In the genomic region with DNA sequence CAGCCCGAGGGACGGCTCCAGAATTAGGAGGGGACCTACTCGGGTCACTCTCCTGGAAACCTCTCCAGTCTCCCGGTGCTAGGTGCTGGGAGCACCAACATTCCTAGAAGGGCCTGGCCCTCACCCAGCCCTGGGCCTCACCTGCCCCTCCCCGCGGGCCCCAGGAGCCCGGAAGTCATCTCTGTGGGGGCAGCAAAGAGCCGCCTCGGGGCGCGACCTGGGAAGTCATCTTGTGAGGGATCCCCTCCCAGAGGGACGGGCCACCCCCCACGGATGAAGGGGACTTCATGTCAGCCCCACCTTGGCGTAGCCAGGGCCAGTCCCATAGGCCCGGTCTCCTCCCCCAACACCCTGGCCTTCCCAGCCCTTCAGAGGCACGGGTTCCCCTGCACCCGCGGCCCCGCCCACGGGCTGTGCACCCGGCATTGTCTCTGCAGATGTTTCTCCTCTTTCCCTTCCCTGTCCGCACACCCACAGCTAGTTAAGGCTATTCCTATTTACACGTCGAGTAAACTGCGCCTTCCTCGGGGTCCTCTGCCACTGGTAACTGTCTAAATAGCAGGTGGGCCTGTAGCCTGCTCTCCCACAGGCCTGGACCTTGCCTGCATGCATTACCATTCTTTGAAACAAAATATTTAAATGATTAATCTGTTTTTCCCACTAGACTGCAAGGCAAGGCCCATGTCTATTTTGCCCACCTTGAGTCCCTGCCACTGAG, we compare ENCODE assay signal across 8 cellular contexts. TPM values are rescaled to one million over a fixed set of nuclear protein-coding genes. Genes with fewer than 3 reads are reported as not detected.
DNase-seq lines count a peak whose midpoint lies in the region; ATAC-seq, FAIRE-seq and TF ChIP-seq lines count a peak whose summit lies in the region.

No MANE protein-coding gene starts in this region.

- no peaks in the 10 kb centered on the region for H4K20me1 ChIP-seq in SK-N-SH (ENCODE audit: insufficient read depth)

- peaks cover 5% of the 10 kb centered on the region for H3K4me1 Mint-ChIP-seq in MCF 10A (ENCODE audit: insufficient read depth, unreplicated experiment)

- peak overlapping the region; percentile 92 for H3K4me2 ChIP-seq in SK-N-SH

- CTCF ChIA-PET in SK-N-SH (lab: Yijun Ruan, JAX): interaction anchor here (0.8 to 2.4 kb wide), 5 partner anchors 17 to 184 kb away, joined by 3 to 12 read pairs (median 8); no protein-coding TSS in a partner anchor
- CTCF ChIA-PET in MCF 10A (lab: Yijun Ruan, JAX): interaction anchor here (0.7 to 1.5 kb wide), 5 partner anchors 32 to 183 kb away, joined by 3 to 5 read pairs (median 4); no protein-coding TSS in a partner anchor

- H3K27ac Mint-ChIP-seq in MCF 10A (ENCODE audit: low read depth, unreplicated experiment): no peak overlapping the region

- no peaks in the 10 kb centered on the region for H3K36me3 Mint-ChIP-seq in MCF 10A (ENCODE audit: insufficient read depth, unreplicated experiment)

- TF ChIP-seq EP300 in SK-N-SH (IDR thresholded peaks at IDR 0.05; ENCODE audit: borderline replicate concordance in 1 of 2, low read depth in 1 of 2, low read length in 1 of 2): no peak

- H3K27me3 ChIP-seq in SK-N-SH (ENCODE audit: insufficient read depth): no peaks in the 10 kb centered on the region
- no peaks in the 10 kb centered on the region for H3K27me3 ChIP-seq in kidney epithelial cell (ENCODE audit: control insufficient read depth, insufficient read depth, low read length)

- H3F3A ChIP-seq in SK-N-SH (replicated peaks; ENCODE audit: insufficient read depth): no peaks in the 10 kb centered on the region

- H3K4me3 ChIP-seq in SK-N-SH (ENCODE audit: low read depth in 2 of 2, low read length in 1 of 2): peak overlapping the region; percentile 82 to 89
- H3K4me3 ChIP-seq in kidney epithelial cell (ENCODE audit: low read depth, low read length): peak overlapping the region; percentile 65

- peak overlapping the region; percentile 72 for H3K4me3 Mint-ChIP-seq in MCF 10A (ENCODE audit: unreplicated experiment)

- H3K9me2 ChIP-seq in SK-N-SH: no peaks in the 10 kb centered on the region

- peak overlapping the region; percentile 47 to 60; a peak in 3 of 4 replicates for H3K27ac ChIP-seq in SK-N-SH (ENCODE audit: low read depth in 2 of 2, low read length in 1 of 2)

- POLR2A ChIA-PET in SK-N-SH (lab: Yijun Ruan, JAX) (interaction anchor here (1.0 kb wide), 1 partner anchor 41 kb away, joined by 5 read pairs; the partner anchor contains the start of gene CEP43), MCF 10A (lab: Yijun Ruan, JAX) (interaction anchor here (0.7 to 2.5 kb wide), 7 partner anchors 24 to 331 kb away, joined by 3 to 9 read pairs (median 4); partner anchors contain the start of gene CEP43)

- TF ChIP-seq CTCF in SK-N-SH (IDR thresholded peaks at IDR 0.05) (no peak), MCF 10A (IDR thresholded peaks at IDR 0.05; ENCODE audit: unreplicated experiment) (no peak), kidney epithelial cell (IDR thresholded peaks at IDR 0.05; ENCODE audit: insufficient read depth, low read length, poor library complexity, severe bottlenecking) (peak; percentile 5)

- DNase-seq in DMS153 (lab: John Stamatoyannopoulos, UW): peak; percentile 44
- DNase-seq in SK-N-SH: peak; percentile 56
- no peak for DNase-seq in MCF 10A (ENCODE audit: unreplicated experiment)
- DNase-seq in kidney epithelial cell (ENCODE audit: low read depth): no peak
- DNase-seq in stimulated activated CD4-positive, alpha-beta T cell treated with anti-CD3 and anti-CD28 coated beads, Interleukin-4, amount 100 ng/mL, for 4 hours: peak; percentile 30 to 36
- DNase-seq in frontal cortex (ENCODE audit: low spot score in 2 of 2): no peak

- H3K4me1 ChIP-seq in SK-N-SH (ENCODE audit: control insufficient read depth in 1 of 2, insufficient read depth in 2 of 2, low read depth in 1 of 2, low read length in 1 of 2): peaks cover 0 to 14% of the 10 kb centered on the region in 2 experiments; a peak in 1 of 4 replicates

- no peak for FAIRE-seq in frontal cortex (lab: Jason Lieb, UNC)

- H2AFZ ChIP-seq in SK-N-SH (ENCODE audit: low read depth): peak overlapping the region; percentile 93

- ATAC-seq in GM19397 (IDR thresholded peaks at IDR 0.05; ENCODE audit: unreplicated experiment): peak; percentile 26
- ATAC-seq in HG03442 (IDR thresholded peaks at IDR 0.05; ENCODE audit: unreplicated experiment): peak; percentile 35

- H3K27me3 Mint-ChIP-seq in MCF 10A (ENCODE audit: insufficient read depth, unreplicated experiment): no peaks in the 10 kb centered on the region

- 34% methylated on average over 22 of the region's 26 CpGs for WGBS in SK-N-SH (ENCODE audit: low lambda C conversion rate)

- H3K9me3 Mint-ChIP-seq in MCF 10A (ENCODE audit: unreplicated experiment): no peaks in the 10 kb centered on the region

- intact Hi-C loops in MCF 10A (cut with micrococcal nuclease): no loop called here

- peak overlapping the region; percentile 75 for H3K9ac ChIP-seq in SK-N-SH

- BruUV-seq in MCF 10A (replicated peaks; lab: Mats Ljungman, UMichigan): no TSS peak

- H3K36me3 ChIP-seq in SK-N-SH (replicated peaks in 1 of 2; ENCODE audit: control insufficient read depth in 1 of 2, insufficient read depth in 2 of 2, low read length in 1 of 2) (peaks cover 0 to under 1% of the 10 kb centered on the region in 2 experiments), kidney epithelial cell (ENCODE audit: control insufficient read depth, insufficient read depth, low read length) (no peaks in the 10 kb centered on the region)

- TF ChIP-seq RAD21 in SK-N-SH (IDR thresholded peaks at IDR 0.05; ENCODE audit: low read length): no peak

- H3K79me2 ChIP-seq in SK-N-SH (ENCODE audit: insufficient read depth): no peaks in the 10 kb centered on the region

- no peaks in the 10 kb centered on the region for H3K9me3 ChIP-seq in SK-N-SH

TF ChIP-seq in SK-N-SH, 30 proteins besides CTCF, POLR2A, EP300 and RAD21:
- TF ChIP-seq SMC3 (IDR thresholded peaks at IDR 0.05; ENCODE audit: low read depth, low read length): no peak

RNA-seq across cellular contexts. Expression of gene RNASET2, which starts 0.9 kb away (rescaled TPM):
- polyA plus RNA-seq in SK-N-SH (2012; rRNA removed): 58.4 and 59.2 TPM in 2 replicates
- polyA plus RNA-seq in SK-N-SH (2012; cell fraction: cytosol; rRNA removed): 54.7 and 56.7 TPM in 2 replicates
- polyA plus RNA-seq in SK-N-SH (2012; cell fraction: nucleus; rRNA removed): 43.6 and 50.8 TPM in 2 replicates
- total RNA-seq in MCF 10A (2022) (8.0 and 10.3 TPM in 2 replicates), kidney epithelial cell (113 and 139 TPM in 2 replicates), frontal cortex (16.7 TPM)

RNA-seq across cellular contexts. Expression of gene CEP43, which starts 42.0 kb away (rescaled TPM):
- polyA plus RNA-seq in SK-N-SH (2012; rRNA removed): 7.5 and 9.7 TPM in 2 replicates
- polyA plus RNA-seq in SK-N-SH (2012; cell fraction: cytosol; rRNA removed): 8.4 and 11.3 TPM in 2 replicates
- 17.1 and 27.9 TPM in 2 replicates for polyA plus RNA-seq in SK-N-SH (2012; cell fraction: nucleus; rRNA removed)
- total RNA-seq in MCF 10A (2022) (23.8 and 31.0 TPM in 2 replicates), kidney epithelial cell (13.8 and 21.1 TPM in 2 replicates), frontal cortex (75.8 TPM)

Comparison
In these comparisons a context has a peak if more than half of its experiments do, and no peak if none do; other contexts are left out.
1. DNase-seq: peak in DMS153 (single experiment), SK-N-SH (single experiment) and stimulated activated CD4-positive, alpha-beta T cell treated with anti-CD3 and anti-CD28 coated beads, Interleukin-4, amount 100 ng/mL, for 4 hours (2 of 2); none in MCF 10A (single experiment), kidney epithelial cell (single experiment) and frontal cortex (0 of 2).